Comparison of ENCODE assay signal across 8 cellular contexts in genomic region chr11:45100338-45100737, GRCh38. TPM values are rescaled to one million over a fixed set of nuclear protein-coding genes. Genes with fewer than 3 reads are reported as not detected.
DNase-seq lines count a peak whose midpoint lies in the region; ATAC-seq and TF ChIP-seq lines count a peak whose summit lies in the region.

No MANE protein-coding gene starts in this region.

- no peak overlapping the region for H2AFZ ChIP-seq in PC-3 (ENCODE audit: low read length)

- H3K4me1 ChIP-seq in PC-3 (ENCODE audit: insufficient read depth, low read length), result peaks cover 6% of the 10 kb centered on the region

- ATAC-seq in PC-3, result no peak
- ATAC-seq in GM19023 (IDR thresholded peaks at IDR 0.05; ENCODE audit: unreplicated experiment), result no peak
- ATAC-seq in GM18520 (IDR thresholded peaks at IDR 0.05; ENCODE audit: unreplicated experiment), result no peak

- H3K79me2 ChIP-seq in PC-3 (ENCODE audit: low read length), result no peaks in the 10 kb centered on the region

- BruUV-seq in PC-3 (replicated peaks; lab: Mats Ljungman, UMichigan), result no TSS peak

- H3K27me3 ChIP-seq in PC-3 (ENCODE audit: low read length), result peaks cover 12% of the 10 kb centered on the region; the same call in 1 of the 2 replicates

- H3F3A ChIP-seq in PC-3 (ENCODE audit: low read length, unreplicated experiment), result no peaks in the 10 kb centered on the region

- POLR2A ChIA-PET in PC-3 (lab: Charles Lee; ENCODE audit: unreplicated experiment), result no interaction called here

- H3K36me3 ChIP-seq in PC-3 (ENCODE audit: low read depth, low read length), result no peaks in the 10 kb centered on the region

- intact Hi-C loops in PC-3 (cut with micrococcal nuclease), result loop anchor here (5.0 kb wide), 1 partner anchor 53 kb away; no protein-coding TSS in a partner anchor

- H3K4me3 ChIP-seq in PC-3 (ENCODE audit: low read length) (no peak overlapping the region), fibroblast of mammary gland (ENCODE audit: control insufficient read depth, low read depth, low read length) (no peak overlapping the region)

- H3K9ac ChIP-seq in PC-3 (ENCODE audit: low read length), result no peak overlapping the region

- DNase-seq in AG08395 (ENCODE audit: low spot score), result peak; percentile 41
- DNase-seq in GDM1 (lab: John Stamatoyannopoulos, UW), result peak; percentile 83
- DNase-seq in PC-3, result peak; percentile 23
- peak; percentile 58 for DNase-seq in fibroblast of mammary gland (ENCODE audit: low read depth)
- no peak for DNase-seq in NCI-H510A treated with DMSO at 0.1 percent for 48 hours (lab: John Stamatoyannopoulos, UW)
- no peak for DNase-seq in 8988T

- no peaks in the 10 kb centered on the region; the same call in 1 of the 2 replicates for H3K9me2 ChIP-seq in PC-3 (replicated peaks; ENCODE audit: low read length)

- TF ChIP-seq CTCF in PC-3 (conservative IDR thresholded peaks at IDR 0.05; ENCODE audit: low read depth, low read length), result no peak
- no peak for TF ChIP-seq CTCF in fibroblast of mammary gland (conservative IDR thresholded peaks at IDR 0.05; ENCODE audit: control insufficient read depth, insufficient read depth, low read depth, low read length)

- CTCF ChIA-PET in PC-3 (lab: Charles Lee), result no interaction called here

- H4K20me1 ChIP-seq in PC-3 (ENCODE audit: low read length), result no peaks in the 10 kb centered on the region

- no peaks in the 10 kb centered on the region for H3K9me3 ChIP-seq in PC-3 (ENCODE audit: low read length)

- H3K4me2 ChIP-seq in PC-3 (ENCODE audit: low read length), result no peak overlapping the region

- H3K27ac ChIP-seq in PC-3 (ENCODE audit: low read length), result no peak overlapping the region

RNA-seq across cellular contexts. Expression of gene PRDM11, which starts 46.1 kb away (rescaled TPM):
- 5.0 and 6.3 TPM in 2 replicates for total RNA-seq in PC-3 (2014; rRNA removed)

Comparison
In these comparisons a context has a peak if more than half of its experiments do, and no peak if none do; other contexts are left out.
1. DNase-seq: peak in AG08395 (single experiment), GDM1 (single experiment), PC-3 (single experiment) and fibroblast of mammary gland (single experiment); none in NCI-H510A treated with DMSO at 0.1 percent for 48 hours (single experiment) and 8988T (single experiment).